Comparison of ENCODE assay signal across 20 cellular contexts in genomic region chr16:89708481-89708931, GRCh38. TPM values are rescaled to one million over a fixed set of nuclear protein-coding genes. Genes with fewer than 3 reads are reported as not detected.
A peak's percentile ranks its signal among the peaks of the same experiment; 100 is the strongest.
DNase-seq lines count a peak whose midpoint lies in the region; TF ChIP-seq lines count a peak whose summit lies in the region.
"Had no signal": no experiment of that assay in that cellular context is flagged by ENCODE, and none has a peak within 500 bp of the region (broad histone marks: within the 10 kb centered on the region; RNA-seq: fewer than 3 reads in every experiment).

No MANE protein-coding gene starts in this region.

- no peak overlapping the region for H3K27ac Mint-ChIP-seq in activated CD4-positive, alpha-beta memory T cell treated with anti-CD3 and anti-CD28 coated beads for 36 hours
- H3K27ac Mint-ChIP-seq: CD14-positive monocyte had no signal

- H3K4me3 ChIP-seq in NT2/D1 (ENCODE audit: insufficient read length, low read depth) = no peak overlapping the region
- no peak overlapping the region for H3K4me3 ChIP-seq in osteoblast (ENCODE audit: insufficient read depth, low read length)
- H3K4me3 ChIP-seq in uterus = no peak overlapping the region
- H3K4me3 ChIP-seq: HAP-1 had no signal

- intact Hi-C loops in uterus (cut with DNase I; ENCODE audit: low total_unique reads) = loop anchor here (5.0 kb wide), 1 partner anchor 239 kb away; the partner anchor contains the start of gene DEF8
- intact Hi-C loops in activated CD4-positive, alpha-beta memory T cell treated with anti-CD3 and anti-CD28 coated beads for 36 hours (cut with micrococcal nuclease) = no loop called here

- H3K79me2 ChIP-seq in osteoblast (ENCODE audit: insufficient read depth, low read length) = peaks cover 3% of the 10 kb centered on the region

- no peaks in the 10 kb centered on the region for H3K36me3 Mint-ChIP-seq in activated CD4-positive, alpha-beta memory T cell treated with anti-CD3 and anti-CD28 coated beads for 36 hours

- peaks cover 2% of the 10 kb centered on the region for H3K36me3 ChIP-seq in NT2/D1 (ENCODE audit: insufficient read depth, insufficient read length, low read length)
- no peaks in the 10 kb centered on the region for H3K36me3 ChIP-seq in osteoblast (ENCODE audit: insufficient read depth, low read length)
- H3K36me3 ChIP-seq in uterus = no peaks in the 10 kb centered on the region

- H3K9me3 Mint-ChIP-seq in activated CD4-positive, alpha-beta memory T cell treated with anti-CD3 and anti-CD28 coated beads for 36 hours = no peaks in the 10 kb centered on the region

- peak; percentile 8 for DNase-seq in AG20443 (ENCODE audit: low spot score)
- DNase-seq in NT2/D1 (ENCODE audit: low read depth, low spot score) = no peak
- peak; percentile 44 for DNase-seq in islet precursor cell
- peak; percentile 84 for DNase-seq in osteoblast (ENCODE audit: insufficient read length, low spot score, missing footprints)
- DNase-seq in KG1 (lab: John Stamatoyannopoulos, UW) = no peak
- no peak for DNase-seq in uterus
- no peak for DNase-seq in activated CD4-positive, alpha-beta memory T cell treated with anti-CD3 and anti-CD28 coated beads for 36 hours
- DNase-seq: DMS53, GF-D8, IMR-90, NCI-H1105, NCI-H146, NCI-H2081, NCI-H2171 treated with DMSO at 0.1 percent for 48 hours, NCI-H524 treated with DMSO at 0.1 percent for 48 hours, NCI-H82, Right ventricle myocardium superior had no signal

- H3K9me3 ChIP-seq in NT2/D1 (ENCODE audit: insufficient read depth, low read length) = no peaks in the 10 kb centered on the region
- no peaks in the 10 kb centered on the region for H3K9me3 ChIP-seq in osteoblast (ENCODE audit: low read depth, low read length)
- H3K9me3 ChIP-seq in uterus = no peaks in the 10 kb centered on the region
- H3K9me3 ChIP-seq: HAP-1 had no signal

- H3K27me3 Mint-ChIP-seq in activated CD4-positive, alpha-beta memory T cell treated with anti-CD3 and anti-CD28 coated beads for 36 hours = no peaks in the 10 kb centered on the region
- H3K27me3 Mint-ChIP-seq: B cell had no signal

- H3K27ac ChIP-seq in osteoblast (ENCODE audit: low read depth, low read length) (no peak overlapping the region), uterus (no peak overlapping the region)

- H3K4me1 ChIP-seq in NT2/D1 (ENCODE audit: insufficient read depth, insufficient read length) = peaks cover 31% of the 10 kb centered on the region
- peaks cover 12% of the 10 kb centered on the region for H3K4me1 ChIP-seq in osteoblast (ENCODE audit: insufficient read depth, low read length)
- H3K4me1 ChIP-seq in uterus = no peaks in the 10 kb centered on the region

- peak overlapping the region; percentile 17 for H3K9ac ChIP-seq in NT2/D1 (ENCODE audit: insufficient read length, low read depth)

- no peak overlapping the region for H3K4me2 ChIP-seq in osteoblast (ENCODE audit: insufficient read depth, low read length)

- H3K4me3 Mint-ChIP-seq in activated CD4-positive, alpha-beta memory T cell treated with anti-CD3 and anti-CD28 coated beads for 36 hours = no peak overlapping the region
- H3K4me3 Mint-ChIP-seq: B cell, CD14-positive monocyte had no signal

- H4K20me1 ChIP-seq in osteoblast (ENCODE audit: insufficient read depth, low read length) = no peaks in the 10 kb centered on the region

- POLR2A ChIA-PET in activated CD4-positive, alpha-beta memory T cell treated with anti-CD3 and anti-CD28 coated beads for 36 hours (lab: Charles Lee) = interaction anchor here (1.7 kb wide), 1 partner anchor 16 kb away, joined by 4 read pairs; no protein-coding TSS in a partner anchor

- H3K4me1 Mint-ChIP-seq in activated CD4-positive, alpha-beta memory T cell treated with anti-CD3 and anti-CD28 coated beads for 36 hours (ENCODE audit: low read depth) = peaks cover 3% of the 10 kb centered on the region

- H2AFZ ChIP-seq in osteoblast (ENCODE audit: low read length) = no peak overlapping the region

- TF ChIP-seq POLR2A in uterus (IDR thresholded peaks at IDR 0.05) = no peak

- TF ChIP-seq CTCF in osteoblast (IDR thresholded peaks at IDR 0.05; ENCODE audit: extremely low read depth, low read depth, low read length) = no peak
- no peak for TF ChIP-seq CTCF in uterus (IDR thresholded peaks at IDR 0.05)

- H3K27me3 ChIP-seq in NT2/D1 (ENCODE audit: insufficient read depth, insufficient read length) = peaks cover 15% of the 10 kb centered on the region
- H3K27me3 ChIP-seq in osteoblast (ENCODE audit: insufficient read depth, low read length) = peaks cover 4% of the 10 kb centered on the region
- no peaks in the 10 kb centered on the region for H3K27me3 ChIP-seq in uterus

- CTCF ChIA-PET in activated CD4-positive, alpha-beta memory T cell treated with anti-CD3 and anti-CD28 coated beads for 36 hours (lab: Charles Lee) = interaction anchor here (0.9 to 6.3 kb wide), 6 partner anchors 9 to 155 kb away, joined by 3 to 96 read pairs (median 8); no protein-coding TSS in a partner anchor

RNA-seq across cellular contexts. Expression of gene SPATA2L, which starts 7.0 kb away (rescaled TPM):
- total RNA-seq in osteoblast (12.1 and 14.8 TPM in 2 replicates), uterus (10 to 100 TPM in 2 of 4 donors, 1 to 10 TPM in 2; 1.2 to 18.7 (median 7.2) TPM)
- total RNA-seq in activated CD4-positive, alpha-beta memory T cell treated with anti-CD3 and anti-CD28 coated beads for 36 hours = 1 to 10 TPM; 6.8 to 7.6 TPM

RNA-seq across cellular contexts. Expression of gene VPS9D1, which starts 12.2 kb away (rescaled TPM):
- total RNA-seq in osteoblast = 13.3 and 14.5 TPM in 2 replicates
- 10 to 100 TPM in 2 of 4 donors, 1 to 10 TPM in 1, under 1 TPM in 1; 0.26 to 20.6 (median 8.7) TPM for total RNA-seq in uterus
- total RNA-seq in activated CD4-positive, alpha-beta memory T cell treated with anti-CD3 and anti-CD28 coated beads for 36 hours = 1 to 10 TPM; 2.9 to 3.2 TPM

RNA-seq across cellular contexts. Expression of gene ZNF276, which starts 12.8 kb away (rescaled TPM):
- total RNA-seq in osteoblast = 11.5 and 12.3 TPM in 2 replicates
- total RNA-seq in uterus = 10 to 100 TPM in 2 of 4 donors, 1 to 10 TPM in 2; 6.4 to 41.5 (median 20.8) TPM
- total RNA-seq in activated CD4-positive, alpha-beta memory T cell treated with anti-CD3 and anti-CD28 coated beads for 36 hours = 10 to 100 TPM; 22.1 to 25.6 TPM

RNA-seq across cellular contexts. Expression of gene CDK10, which starts 22.0 kb away (rescaled TPM):
- 24.8 and 37.6 TPM in 2 replicates for total RNA-seq in osteoblast
- total RNA-seq in uterus = 10 to 100 TPM; 13.8 to 90.7 (median 62.5) TPM
- total RNA-seq in activated CD4-positive, alpha-beta memory T cell treated with anti-CD3 and anti-CD28 coated beads for 36 hours = 10 to 100 TPM; 90.0 to 92.4 TPM

RNA-seq across cellular contexts. Expression of gene SPATA33, which starts 50.9 kb away (rescaled TPM):
- 3.2 and 3.3 TPM in 2 replicates for total RNA-seq in osteoblast
- total RNA-seq in uterus = 10 to 100 TPM in 1 of 4 donors, 1 to 10 TPM in 2, not detected in 1; 2.6 to 12.2 (median 5.8) TPM
- total RNA-seq in activated CD4-positive, alpha-beta memory T cell treated with anti-CD3 and anti-CD28 coated beads for 36 hours = 10 to 100 TPM in 1 of 2 experiments, 1 to 10 TPM in 1; 7.1 to 10.1 TPM

Comparison
In these comparisons a context has a peak if more than half of its experiments do, and no peak if none do; other contexts are left out.
1. DNase-seq: peak in AG20443 (single experiment), islet precursor cell (single experiment) and osteoblast (single experiment); none in NT2/D1 (single experiment), KG1 (single experiment), uterus (0 of 2) and activated CD4-positive, alpha-beta memory T cell treated with anti-CD3 and anti-CD28 coated beads for 36 hours (single experiment).